In the genomic region with DNA sequence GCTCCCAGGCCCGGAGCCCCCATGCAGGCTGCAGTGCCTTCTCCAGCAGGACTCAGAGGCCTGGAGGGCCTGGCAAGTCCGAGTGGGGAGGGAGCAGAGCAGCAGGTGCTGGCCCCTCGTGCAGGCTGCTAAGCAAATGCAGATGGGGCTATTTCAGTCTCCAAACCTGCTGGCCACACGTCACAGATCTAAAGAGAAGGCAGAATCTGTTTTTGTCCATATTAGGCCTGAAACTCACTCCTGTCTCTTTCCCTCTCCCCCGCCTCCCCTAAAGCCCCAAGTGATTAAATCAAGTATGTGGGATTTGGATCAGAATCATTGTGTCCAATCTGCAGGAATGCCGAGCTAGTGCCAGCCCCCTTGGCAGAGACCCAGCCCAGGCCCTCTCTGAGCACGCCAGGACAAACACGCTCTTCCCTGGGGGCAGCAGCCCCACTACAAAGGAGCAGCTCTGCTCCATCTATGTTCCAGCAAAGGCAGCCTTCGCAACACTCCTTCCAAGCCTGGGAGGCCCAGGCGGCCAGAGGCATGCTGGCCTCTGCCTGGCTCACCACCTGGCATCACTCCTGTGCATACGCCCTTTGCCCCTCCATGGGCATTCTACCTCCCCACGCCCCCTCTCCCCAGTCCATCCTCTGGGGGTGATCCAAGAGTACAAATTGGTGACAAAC, we compare ENCODE assay signal across 8 cellular contexts. TPM values are rescaled to one million over a fixed set of nuclear protein-coding genes. Genes with fewer than 3 reads are reported as not detected.
DNase-seq lines count a peak whose midpoint lies in the region; ATAC-seq and TF ChIP-seq lines count a peak whose summit lies in the region.

No MANE protein-coding gene starts in this region.

- ATAC-seq in GM23338: peak; percentile 83
- ATAC-seq in GM18873 (IDR thresholded peaks at IDR 0.05; ENCODE audit: low FRiP score, unreplicated experiment): no peak
- ATAC-seq in PC-3: no peak
- ATAC-seq in GM21390 (IDR thresholded peaks at IDR 0.05; ENCODE audit: unreplicated experiment): no peak

- H3K79me2 ChIP-seq in GM23338 (replicated peaks; ENCODE audit: insufficient read depth): no peaks in the 10 kb centered on the region
- no peaks in the 10 kb centered on the region for H3K79me2 ChIP-seq in PC-3 (ENCODE audit: low read length)

- peak; percentile 61 for DNase-seq in GM23338 (ENCODE audit: low spot score)
- DNase-seq in iPS-NIHi7 (ENCODE audit: extremely low spot score): peak; percentile 34
- DNase-seq in stomach: peak; percentile 50
- no peak for DNase-seq in PC-3
- DNase-seq in CD8-positive, alpha-beta memory T cell: no peak

- H3K36me3 Mint-ChIP-seq in GM23338 (ENCODE audit: low read depth): peaks cover 16% of the 10 kb centered on the region; the same call in 2 of the 3 replicates
- H3K36me3 Mint-ChIP-seq in brain: peaks cover 38% of the 10 kb centered on the region
- H3K36me3 Mint-ChIP-seq in CD8-positive, alpha-beta memory T cell: no peaks in the 10 kb centered on the region

- TF ChIP-seq EP300 in stomach (IDR thresholded peaks at IDR 0.05): peak; percentile 78

- no peak overlapping the region for H2AFZ ChIP-seq in GM23338
- H2AFZ ChIP-seq in PC-3 (ENCODE audit: low read length): no peak overlapping the region

- H3K9me2 ChIP-seq in GM23338 (ENCODE audit: insufficient read depth): no peaks in the 10 kb centered on the region
- no peaks in the 10 kb centered on the region for H3K9me2 ChIP-seq in PC-3 (replicated peaks; ENCODE audit: low read length)

- no peak overlapping the region for H3K4me2 ChIP-seq in GM23338
- no peak overlapping the region for H3K4me2 ChIP-seq in PC-3 (ENCODE audit: low read length)

- TF ChIP-seq POLR2A in stomach (IDR thresholded peaks at IDR 0.05): peak in 1 of 4 donors; percentile 22

- H3K27ac Mint-ChIP-seq in GM23338 (peak overlapping the region; percentile 95), brain (peak overlapping the region; percentile 88 to 97 (median 92))
- H3K27ac Mint-ChIP-seq in CD8-positive, alpha-beta memory T cell: peak overlapping the region in 2 of 8 donors; percentile 11 to 65

- POLR2A ChIA-PET in PC-3 (lab: Charles Lee; ENCODE audit: unreplicated experiment): no interaction called here
- POLR2A ChIA-PET in CD8-positive, alpha-beta memory T cell (lab: Charles Lee): no interaction called here

- H3F3A ChIP-seq in GM23338 (replicated peaks; ENCODE audit: low read depth) (no peaks in the 10 kb centered on the region), PC-3 (ENCODE audit: low read length, unreplicated experiment) (no peaks in the 10 kb centered on the region)

- H3K9ac ChIP-seq in PC-3 (ENCODE audit: low read length): no peak overlapping the region

- H3K4me1 ChIP-seq in GM23338 (ENCODE audit: insufficient read depth) (peaks cover 12% of the 10 kb centered on the region), stomach (peaks cover 6 to 57% (median 35%) of the 10 kb centered on the region in 4 donors), PC-3 (ENCODE audit: insufficient read depth, low read length) (no peaks in the 10 kb centered on the region)
- no peaks in the 10 kb centered on the region for H3K4me1 ChIP-seq in CD8-positive, alpha-beta memory T cell (ENCODE audit: insufficient read depth, low read length)

- H3K4me3 ChIP-seq in GM23338: no peak overlapping the region
- H3K4me3 ChIP-seq in stomach: no peak overlapping the region
- H3K4me3 ChIP-seq in PC-3 (ENCODE audit: low read length): no peak overlapping the region
- H3K4me3 ChIP-seq in CD8-positive, alpha-beta memory T cell (ENCODE audit: low read length): no peak overlapping the region

- H3K27me3 ChIP-seq in GM23338 (ENCODE audit: insufficient read depth): no peaks in the 10 kb centered on the region
- H3K27me3 ChIP-seq in stomach: no peaks in the 10 kb centered on the region
- H3K27me3 ChIP-seq in PC-3 (ENCODE audit: low read length): no peaks in the 10 kb centered on the region
- H3K27me3 ChIP-seq in CD8-positive, alpha-beta memory T cell (ENCODE audit: insufficient read depth, low read length, poor library complexity, severe bottlenecking): no peaks in the 10 kb centered on the region

- H3K36me3 ChIP-seq in GM23338 (ENCODE audit: insufficient read depth) (no peaks in the 10 kb centered on the region), stomach (peaks cover 41 to 92% (median 85%) of the 10 kb centered on the region in 4 donors), PC-3 (ENCODE audit: low read depth, low read length) (no peaks in the 10 kb centered on the region)
- no peaks in the 10 kb centered on the region for H3K36me3 ChIP-seq in CD8-positive, alpha-beta memory T cell (ENCODE audit: insufficient read depth, low read length)

- CTCF ChIA-PET in PC-3 (lab: Charles Lee): no interaction called here
- CTCF ChIA-PET in CD8-positive, alpha-beta memory T cell (lab: Charles Lee): no interaction called here

- TF ChIP-seq CTCF in GM23338 (conservative IDR thresholded peaks at IDR 0.05; ENCODE audit: low read depth in 2 of 2): no peak
- no peak for TF ChIP-seq CTCF in brain (conservative IDR thresholded peaks at IDR 0.05)
- TF ChIP-seq CTCF in stomach (IDR thresholded peaks at IDR 0.05): no peak
- no peak for TF ChIP-seq CTCF in PC-3 (conservative IDR thresholded peaks at IDR 0.05; ENCODE audit: low read depth, low read length)

- peaks cover 16% of the 10 kb centered on the region for H3K4me1 Mint-ChIP-seq in GM23338
- H3K4me1 Mint-ChIP-seq in brain: peaks cover 29% of the 10 kb centered on the region
- no peaks in the 10 kb centered on the region for H3K4me1 Mint-ChIP-seq in CD8-positive, alpha-beta memory T cell

- WGBS in stomach, 5 donors: 37 to 59% (median 57%) methylated on average over 12 of the region's 12 CpGs

- BruUV-seq in PC-3 (replicated peaks; lab: Mats Ljungman, UMichigan): no TSS peak

- peak overlapping the region; percentile 33; the same call in 1 of the 3 replicates for H3K4me3 Mint-ChIP-seq in GM23338
- peak overlapping the region in 1 of 5 experiments; percentile 21 for H3K4me3 Mint-ChIP-seq in brain
- H3K4me3 Mint-ChIP-seq in CD8-positive, alpha-beta memory T cell: no peak overlapping the region

- H3K27me3 Mint-ChIP-seq in GM23338 (ENCODE audit: insufficient read depth, low read depth, poor library complexity) (peaks cover 20% of the 10 kb centered on the region), brain (peaks cover 2% of the 10 kb centered on the region)
- H3K27me3 Mint-ChIP-seq in CD8-positive, alpha-beta memory T cell: peaks cover 3 to 24% of the 10 kb centered on the region in 2 donors

- intact Hi-C loops in stomach (cut with DNase I; ENCODE audit: low total_unique reads): no loop called here
- intact Hi-C loops in PC-3 (cut with micrococcal nuclease): no loop called here

- H3K27ac ChIP-seq in GM23338 (ENCODE audit: low read depth) (peak overlapping the region; percentile 79; the same call in 1 of the 2 replicates), stomach (peak overlapping the region; percentile 31 to 94 (median 82)), PC-3 (ENCODE audit: low read length) (no peak overlapping the region)
- H3K27ac ChIP-seq in CD8-positive, alpha-beta memory T cell (ENCODE audit: low read depth, low read length): no peak overlapping the region

- no peaks in the 10 kb centered on the region for H3K9me3 Mint-ChIP-seq in GM23338
- H3K9me3 Mint-ChIP-seq in brain: no peaks in the 10 kb centered on the region
- H3K9me3 Mint-ChIP-seq in CD8-positive, alpha-beta memory T cell: no peaks in the 10 kb centered on the region

- H4K20me1 ChIP-seq in GM23338 (replicated peaks; ENCODE audit: insufficient read depth): no peaks in the 10 kb centered on the region
- no peaks in the 10 kb centered on the region for H4K20me1 ChIP-seq in PC-3 (ENCODE audit: low read length)

- no peaks in the 10 kb centered on the region for H3K9me3 ChIP-seq in stomach
- H3K9me3 ChIP-seq in PC-3 (ENCODE audit: low read length): no peaks in the 10 kb centered on the region
- no peaks in the 10 kb centered on the region for H3K9me3 ChIP-seq in CD8-positive, alpha-beta memory T cell (ENCODE audit: low read length)

TF ChIP-seq in GM23338, 12 proteins besides CTCF, POLR2A, EP300 and RAD21 (continues in another document):
- TF ChIP-seq EZH2phosphoT487 (IDR thresholded peaks at IDR 0.05; ENCODE audit: unreplicated experiment): no peak

RNA-seq across cellular contexts. Expression of gene RPL27A, which starts 26.5 kb away (rescaled TPM):
- total RNA-seq in GM23338 (2014; rRNA removed; shearing (Covaris generic)): 961 and 1,283 TPM in 2 replicates
- polyA plus RNA-seq in GM23338 (2016; fragmentation: Nextera tagmentation; extraction: Ambion mirVana): 3,167 and 3,552 TPM in 2 replicates
- polyA plus RNA-seq in brain (ENCODE audit: insufficient read depth, low read depth, low replicate concordance): 1,828 TPM
- 1,000 to 10,000 TPM in 1 of 5 donors, 100 to 1,000 TPM in 4; 138 to 1,118 (median 938) TPM for total RNA-seq in stomach
- polyA plus RNA-seq in stomach: 1,000 to 10,000 TPM; 3,539 to 4,507 (median 3,746) TPM
- total RNA-seq in PC-3 (2014; rRNA removed): 855 and 1,132 TPM in 2 replicates
- total RNA-seq in CD8-positive, alpha-beta memory T cell: 1,000 to 10,000 TPM; 1,148 to 1,170 TPM
- polyA plus RNA-seq in CD8-positive, alpha-beta memory T cell: 3,471 TPM

RNA-seq across cellular contexts. Expression of gene TRIM66, which starts 26.7 kb away (rescaled TPM):
- 1.9 and 3.3 TPM in 2 replicates for total RNA-seq in GM23338 (2014; rRNA removed; shearing (Covaris generic))
- 1.0 and 1.1 TPM in 2 replicates for polyA plus RNA-seq in GM23338 (2016; fragmentation: Nextera tagmentation; extraction: Ambion mirVana)
- 3.7 TPM for polyA plus RNA-seq in brain (ENCODE audit: insufficient read depth, low read depth, low replicate concordance)
- 1 to 10 TPM; 2.3 to 8.7 (median 7.0) TPM for total RNA-seq in stomach
- polyA plus RNA-seq in stomach: 1 to 10 TPM in 2 of 3 donors, under 1 TPM in 1; 0.76 to 1.9 (median 1.2) TPM
- total RNA-seq in PC-3 (2014; rRNA removed): 5.5 and 6.6 TPM in 2 replicates
- 10 to 100 TPM; 27.7 to 29.7 TPM for total RNA-seq in CD8-positive, alpha-beta memory T cell
- 0.43 TPM for polyA plus RNA-seq in CD8-positive, alpha-beta memory T cell

Comparison
In these comparisons a context has a peak if more than half of its experiments do, and no peak if none do; other contexts are left out.
1. DNase-seq: peak in GM23338 (single experiment), iPS-NIHi7 (single experiment) and stomach (single experiment); none in PC-3 (single experiment) and CD8-positive, alpha-beta memory T cell (0 of 5).
2. H3K27ac ChIP-seq: peak in GM23338 (single experiment) and stomach (5 of 5); none in PC-3 (single experiment) and CD8-positive, alpha-beta memory T cell (single experiment).